1 cellular context compared by ENCODE assay signal in the genomic region with DNA sequence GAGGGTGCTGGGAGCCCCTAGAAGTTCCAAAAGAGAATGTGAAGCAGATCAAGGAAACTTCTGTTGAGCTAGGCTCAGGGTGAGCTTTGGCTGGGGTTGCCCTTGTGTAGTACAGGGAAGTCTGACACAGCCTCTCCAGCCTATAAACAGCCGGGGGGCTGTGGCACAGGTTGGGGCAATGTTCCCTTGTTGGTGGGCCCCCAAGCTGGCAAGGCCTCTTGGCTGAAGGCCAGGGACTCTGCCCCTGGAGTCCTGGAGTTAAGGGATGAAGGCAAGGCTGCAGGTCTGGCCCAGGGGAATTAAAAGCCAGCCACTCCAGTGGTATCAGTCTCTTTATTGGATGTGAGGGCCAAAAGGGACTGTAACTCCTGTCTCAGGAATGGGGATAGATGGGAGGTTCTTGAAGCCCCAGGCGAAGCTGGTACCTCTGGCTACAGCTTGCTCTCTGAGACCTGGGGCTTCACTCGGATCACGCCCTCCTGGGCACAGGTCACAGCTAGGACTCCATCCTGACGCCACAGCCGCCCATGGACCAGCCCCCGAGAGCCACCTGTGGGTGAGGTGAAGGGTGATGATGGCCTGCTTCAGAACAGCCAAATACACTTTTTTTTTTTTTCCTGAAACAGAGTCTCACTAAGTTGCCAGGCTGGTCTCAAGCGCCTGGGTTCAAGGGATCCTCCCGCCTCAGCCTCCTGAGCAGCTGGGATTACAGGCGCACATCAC.
TF ChIP-seq lines count a peak whose summit lies in the region.

No MANE protein-coding gene starts in this region.

TF ChIP-seq in HEK293, 187 proteins besides CTCF, POLR2A, EP300 and RAD21 (continued from another document):
- TF ChIP-seq, protein P1, sequence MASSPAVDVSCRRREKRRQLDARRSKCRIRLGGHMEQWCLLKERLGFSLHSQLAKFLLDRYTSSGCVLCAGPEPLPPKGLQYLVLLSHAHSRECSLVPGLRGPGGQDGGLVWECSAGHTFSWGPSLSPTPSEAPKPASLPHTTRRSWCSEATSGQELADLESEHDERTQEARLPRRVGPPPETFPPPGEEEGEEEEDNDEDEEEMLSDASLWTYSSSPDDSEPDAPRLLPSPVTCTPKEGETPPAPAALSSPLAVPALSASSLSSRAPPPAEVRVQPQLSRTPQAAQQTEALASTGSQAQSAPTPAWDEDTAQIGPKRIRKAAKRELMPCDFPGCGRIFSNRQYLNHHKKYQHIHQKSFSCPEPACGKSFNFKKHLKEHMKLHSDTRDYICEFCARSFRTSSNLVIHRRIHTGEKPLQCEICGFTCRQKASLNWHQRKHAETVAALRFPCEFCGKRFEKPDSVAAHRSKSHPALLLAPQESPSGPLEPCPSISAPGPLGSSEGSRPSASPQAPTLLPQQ (tag by site-specific recombination; IDR thresholded peaks at IDR 0.05): peak; percentile 75
- TF ChIP-seq GLIS1 (tag by site-specific recombination; IDR thresholded peaks at IDR 0.05) (peak; percentile 69), GLIS2 (tag by site-specific recombination; IDR thresholded peaks at IDR 0.05) (peak; percentile 31; the same call in 1 of the 2 replicates)
